24 cellular contexts compared by ENCODE assay signal in the genomic region with DNA sequence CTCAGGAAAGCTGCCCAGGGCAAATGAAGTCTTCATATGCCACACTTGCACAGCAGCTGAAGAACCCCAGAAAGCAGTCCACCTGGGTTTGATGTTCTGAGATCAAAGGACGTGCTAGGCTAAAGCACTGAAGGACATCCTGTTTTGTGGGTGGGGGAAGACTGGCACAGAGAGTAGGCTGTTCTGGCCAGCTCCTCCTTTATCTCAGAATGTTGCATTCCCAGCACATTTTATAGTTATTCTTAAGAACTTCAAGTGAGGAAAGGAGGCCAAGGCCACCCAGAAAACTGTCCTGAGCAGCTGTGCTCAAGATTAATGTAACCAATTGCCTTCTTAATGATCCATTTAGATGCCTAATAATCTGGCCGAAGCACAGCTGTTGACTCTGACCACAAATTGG. TPM values are rescaled to one million over a fixed set of nuclear protein-coding genes. Genes with fewer than 3 reads are reported as not detected.
"Had no signal": no experiment of that assay in that cellular context is flagged by ENCODE, and none has a peak within 500 bp of the region (broad histone marks: within the 10 kb centered on the region; RNA-seq: fewer than 3 reads in every experiment).

No MANE protein-coding gene starts in this region.

- H3K4me1 ChIP-seq: esophagus muscularis mucosa, gastrocnemius medialis, suprapubic skin, tibial artery, upper lobe of left lung, vagina had no signal

- H3K4me3 ChIP-seq: esophagus muscularis mucosa, gastrocnemius medialis, heart right ventricle, skin epidermis, suprapubic skin, tibial artery, upper lobe of left lung, vagina had no signal

- H3K27me3 ChIP-seq: esophagus muscularis mucosa, gastrocnemius medialis, heart right ventricle, neutrophil, suprapubic skin, tibial artery, upper lobe of left lung, vagina had no signal

- H3K9me3 ChIP-seq: gastrocnemius medialis, neutrophil, suprapubic skin, tibial artery, vagina had no signal

- DNase-seq: effector memory CD8-positive, alpha-beta T cell; gastrocnemius medialis; heart right ventricle; hypothalamus; kidney glomerular epithelial cell; mammary epithelial cell; naive thymus-derived CD8-positive, alpha-beta T cell; posterior cingulate gyrus; stimulated activated CD4-positive, alpha-beta T cell treated with anti-CD3 and anti-CD28 coated beads, Interleukin-2, amount 100 ng/mL, for 24 hours; stimulated activated naive CD4-positive, alpha-beta T cell treated with Interleukin-2 at 50 U/mL for 16 hours; tibial artery; upper lobe of left lung had no signal

- FAIRE-seq: islet of Langerhans had no signal

- H3K27ac ChIP-seq: epithelial cell of prostate, esophagus muscularis mucosa, gastrocnemius medialis, heart right ventricle, neutrophil, skin epidermis, suprapubic skin, tibial artery, upper lobe of left lung, vagina had no signal

- ATAC-seq: effector memory CD8-positive, alpha-beta T cell; gastrocnemius medialis; heart right ventricle; naive thymus-derived CD8-positive, alpha-beta T cell; sciatic nerve had no signal

- H3K36me3 ChIP-seq: esophagus muscularis mucosa, gastrocnemius medialis, neutrophil, suprapubic skin, upper lobe of left lung, vagina had no signal

RNA-seq across cellular contexts. Expression of gene SHOC1, which starts 10.9 kb away (rescaled TPM):
- total RNA-seq: gastrocnemius medialis; heart right ventricle; liver; mesenteric fat pad; naive thymus-derived CD8-positive, alpha-beta T cell; pulmonary artery endothelial cell; sciatic nerve had no signal
- polyA plus RNA-seq: heart right ventricle; naive thymus-derived CD8-positive, alpha-beta T cell; neural cell had no signal
